Comparison of ENCODE assay signal across 11 cellular contexts in genomic region chr10:29243750-29244149, GRCh38. TPM values are rescaled to one million over a fixed set of nuclear protein-coding genes. Genes with fewer than 3 reads are reported as not detected.
DNase-seq lines count a peak whose midpoint lies in the region; ATAC-seq, FAIRE-seq and TF ChIP-seq lines count a peak whose summit lies in the region.
"Had no signal": no experiment of that assay in that cellular context is flagged by ENCODE, and none has a peak within 500 bp of the region (broad histone marks: within the 10 kb centered on the region; RNA-seq: fewer than 3 reads in every experiment).

No MANE protein-coding gene starts in this region.

- WGBS in K562 (ENCODE audit: insufficient coverage, low coverage, missing lambda C conversion rate): 47% methylated on average over 1 of the region's 1 CpG

- H3K27ac ChIP-seq in K562 (ENCODE audit: extremely low read depth, low read depth, low read length) (no peak overlapping the region), tibial artery (no peak overlapping the region), ascending aorta (no peak overlapping the region)

- H3K36me3 ChIP-seq in H7 (replicated peaks; ENCODE audit: control insufficient read depth, insufficient read depth, low read length): no peaks in the 10 kb centered on the region
- no peaks in the 10 kb centered on the region for H3K36me3 ChIP-seq in K562 (ENCODE audit: control insufficient read depth, insufficient read depth, low read length)
- no peaks in the 10 kb centered on the region for H3K36me3 ChIP-seq in tibial artery
- no peaks in the 10 kb centered on the region for H3K36me3 ChIP-seq in ascending aorta

- H3K27me3 ChIP-seq in H7 (ENCODE audit: control insufficient read depth, insufficient read depth, low read length) (no peaks in the 10 kb centered on the region), K562 (ENCODE audit: control insufficient read depth in 2 of 2, insufficient read depth in 2 of 2, low read length in 2 of 2) (peaks cover 9 to 11% of the 10 kb centered on the region in 2 experiments; a peak in 3 of 5 replicates), tibial artery (no peaks in the 10 kb centered on the region), ascending aorta (no peaks in the 10 kb centered on the region)

- H3K4me1 ChIP-seq in K562 (replicated peaks in 1 of 2; ENCODE audit: control insufficient read depth in 2 of 2, insufficient read depth in 2 of 2, low read length in 2 of 2) (no peaks in the 10 kb centered on the region), tibial artery (no peaks in the 10 kb centered on the region), ascending aorta (no peaks in the 10 kb centered on the region)

- CTCF ChIA-PET in K562 (lab: Yijun Ruan, JAX; ENCODE audit: low intra/inter-chr PET ratio): interaction anchor here (0.7 to 1.3 kb wide), 3 partner anchors 61 to 616 kb away, joined by 3 read pairs; no protein-coding TSS in a partner anchor

- no peak overlapping the region for H3K9ac ChIP-seq in K562 (ENCODE audit: insufficient read depth in 1 of 2, low read depth in 2 of 2, low read length in 2 of 2)

- TF ChIP-seq RAD21 in K562 (CRISPR knock-in tag; conservative IDR thresholded peaks at IDR 0.05 in 1 of 2, IDR thresholded peaks at IDR 0.05 in 1 of 2): peak; percentile 18 to 48; a peak in 2 of 4 replicates

- in situ Hi-C loops in K562 (cut with MboI): no loop called here

- H3K9me1 ChIP-seq in K562 (ENCODE audit: control insufficient read depth, insufficient read depth, low read length): no peaks in the 10 kb centered on the region

- DNase-seq in AG10803 (ENCODE audit: low read depth) (no peak), H7 (peak; percentile 56), K562 (ENCODE audit: extremely low read depth in 1 of 4, low spot score in 3 of 4) (peak; percentile 13 to 36 (median 16)), left lobe of liver (ENCODE audit: low spot score) (no peak), mucosa of gallbladder (ENCODE audit: low spot score) (no peak), tibial artery (no peak), HT-29 (ENCODE audit: low spot score) (no peak), ascending aorta (ENCODE audit: low spot score in 2 of 2) (no peak)
- DNase-seq: DMS79, midbrain, NCI-H1092 had no signal

- POLR2A ChIA-PET in K562 (lab: Yijun Ruan, JAX): interaction anchor here (0.6 to 1.4 kb wide), 4 partner anchors 13 to 767 kb away, joined by 3 to 4 read pairs (median 3); no protein-coding TSS in a partner anchor

- no peak overlapping the region for H2AFZ ChIP-seq in K562 (ENCODE audit: low read depth, low read length)

- BruUV-seq in K562 (replicated peaks; lab: Mats Ljungman, UMichigan): no TSS peak

- TF ChIP-seq CTCF in AG10803 (conservative IDR thresholded peaks at IDR 0.05; ENCODE audit: low read length): peak; percentile 53
- peak; percentile 38 to 74 (median 56) for TF ChIP-seq CTCF in K562 (IDR thresholded peaks at IDR 0.05 in 2 of 3, conservative IDR thresholded peaks at IDR 0.05 in 1 of 3; ENCODE audit: insufficient read depth in 2 of 3, low read depth in 1 of 3, low read length in 3 of 3)
- peak in 1 of 2 experiments; percentile 25 for TF ChIP-seq CTCF in tibial artery (IDR thresholded peaks at IDR 0.05)
- peak in 1 of 3 experiments; percentile 22 for TF ChIP-seq CTCF in ascending aorta (IDR thresholded peaks at IDR 0.05)

- no peak overlapping the region for H3K4me3 ChIP-seq in AG10803 (ENCODE audit: low read length)
- H3K4me3 ChIP-seq in H7 (ENCODE audit: insufficient read depth, low read depth, low read length): no peak overlapping the region
- H3K4me3 ChIP-seq in K562: no peak overlapping the region
- H3K4me3 ChIP-seq in tibial artery: no peak overlapping the region
- no peak overlapping the region for H3K4me3 ChIP-seq in ascending aorta

- TF ChIP-seq EP300 in K562 (IDR thresholded peaks at IDR 0.05; ENCODE audit: low read length): no peak

- TF ChIP-seq POLR2A in K562 (conservative IDR thresholded peaks at IDR 0.05): no peak

- no peak for FAIRE-seq in K562 (lab: Jason Lieb, UNC)

- no peaks in the 10 kb centered on the region for H3K79me2 ChIP-seq in K562 (ENCODE audit: control insufficient read depth, insufficient read depth, low read length)

- H4K20me1 ChIP-seq in K562 (replicated peaks; ENCODE audit: control insufficient read depth, insufficient read depth, low read length): no peaks in the 10 kb centered on the region

- intact Hi-C loops in K562 (cut with micrococcal nuclease) (no loop called here), tibial artery (cut with DNase I; ENCODE audit: low total_unique reads) (no loop called here), ascending aorta (cut with DNase I) (no loop called here)

- ATAC-seq in K562 (peak; percentile 69), left lobe of liver (peak; percentile 57)

- H3K4me2 ChIP-seq in K562 (ENCODE audit: insufficient read depth, low read length): no peak overlapping the region

- no peaks in the 10 kb centered on the region for H3K9me3 ChIP-seq in K562 (replicated peaks; ENCODE audit: control insufficient read depth, insufficient read depth, low read depth, low read length)
- no peaks in the 10 kb centered on the region for H3K9me3 ChIP-seq in tibial artery
- no peaks in the 10 kb centered on the region for H3K9me3 ChIP-seq in ascending aorta

TF ChIP-seq in K562, 482 proteins besides CTCF, POLR2A, EP300 and RAD21:
- TF ChIP-seq SMC3 (conservative IDR thresholded peaks at IDR 0.05; ENCODE audit: insufficient read depth, low read depth, low read length): 0 out of 2 replicates have a peak, but pooled peaks have one; percentile 26
- no peak for TF ChIP-seq YY1 (IDR thresholded peaks at IDR 0.05; ENCODE audit: borderline replicate concordance in 1 of 3, control insufficient read depth in 1 of 3, extremely low read depth in 1 of 3, insufficient read depth in 3 of 3, insufficient read length in 1 of 3, insufficient replicate concordance in 2 of 3, low read depth in 1 of 3, low read length in 2 of 3)

RNA-seq across cellular contexts. Expression of gene LYZL1, which starts 45.1 kb away (rescaled TPM):
- not detected in 2 replicates for total RNA-seq in H7 (2014; rRNA removed; shearing (Covaris generic))
- total RNA-seq in K562 (2011; cell fraction: chromatin; rRNA removed; ENCODE audit: low replicate concordance): not detected in 2 replicates
- total RNA-seq in K562 (2011; cell fraction: nucleolus; rRNA removed): not detected in 2 replicates
- total RNA-seq in K562 (2011; cell fraction: nucleoplasm; rRNA removed): not detected in 2 replicates
- total RNA-seq in K562 (2014; rRNA removed) (not detected in 2 replicates), K562 (2014; rRNA removed; fragmentation: Illumina TruSeq; extraction: Trizol) (not detected in 2 replicates), K562 (2015; rRNA removed; fragmentation: Illumina TruSeq; extraction: Trizol) (not detected in 2 replicates), K562 (2021) (not detected in 2 replicates), left lobe of liver (not detected), mucosa of gallbladder (not detected), ascending aorta (not detected)
- polyA plus RNA-seq in K562 (2011; rRNA removed) (not detected in 2 replicates), K562 (2014; fragmentation: Illumina TruSeq; extraction: Trizol) (not detected in 2 replicates), K562 (2014; fragmentation: Nextera tagmentation; extraction: Ambion mirVana) (not detected), K562 (2014; rRNA removed) (not detected in 2 replicates)
- polyA plus RNA-seq in K562 (2011; cell fraction: cytosol; rRNA removed): not detected in 2 replicates
- not detected in 2 replicates for polyA plus RNA-seq in K562 (2011; cell fraction: nucleus; rRNA removed)
- polyA plus RNA-seq in K562 (2012): not detected in 2 replicates
- polyA minus RNA-seq in K562 (2011; rRNA and poly(A)+ RNA removed): not detected in 2 replicates
- polyA minus RNA-seq in K562 (2011; cell fraction: cytosol; rRNA and poly(A)+ RNA removed): not detected in 2 replicates
- polyA minus RNA-seq in K562 (2011; cell fraction: nucleus; rRNA and poly(A)+ RNA removed): not detected in 2 replicates
- not detected in 2 replicates for total RNA-seq in HT-29 (2014; rRNA removed; shearing (Covaris generic))

Comparison
In these comparisons a context has a peak if more than half of its experiments do, and no peak if none do; other contexts are left out.
1. DNase-seq: peak in H7 (single experiment) and K562 (4 of 4); none in AG10803 (single experiment), left lobe of liver (single experiment), mucosa of gallbladder (single experiment), tibial artery (0 of 2), HT-29 (single experiment) and ascending aorta (0 of 2).